ENCODE assay signal across 15 cellular contexts in genomic region chr6:130932956-130933355, GRCh38.
DNase-seq lines count a peak whose midpoint lies in the region; ATAC-seq, FAIRE-seq and TF ChIP-seq lines count a peak whose summit lies in the region.
"Had no signal": no experiment of that assay in that cellular context is flagged by ENCODE, and none has a peak within 500 bp of the region (broad histone marks: within the 10 kb centered on the region; RNA-seq: fewer than 3 reads in every experiment).

No MANE protein-coding gene starts in this region.

- H3K9ac ChIP-seq in HepG2 (ENCODE audit: insufficient read depth, low read depth, low read length), result peak overlapping the region; percentile 42

- H3K4me3 ChIP-seq in HepG2 (replicated peaks in 1 of 3; ENCODE audit: insufficient read depth in 1 of 3, low read depth in 2 of 3, low read length in 3 of 3), result peak overlapping the region in 2 of 3 experiments; percentile 34 to 47; a peak in 2 of 6 replicates
- no peak overlapping the region for H3K4me3 ChIP-seq in right lobe of liver
- no peak overlapping the region for H3K4me3 ChIP-seq in ectodermal cell (ENCODE audit: insufficient read depth, low read depth, low read length)

- H3K4me1 ChIP-seq in HepG2 (ENCODE audit: insufficient read depth, low read length) (peaks cover 67% of the 10 kb centered on the region), right lobe of liver (no peaks in the 10 kb centered on the region), ectodermal cell (ENCODE audit: control insufficient read depth, insufficient read depth, low read length) (peaks cover 10% of the 10 kb centered on the region)

- in situ Hi-C loops in HepG2 (cut with HindIII; ENCODE audit: extremely low pct_ligation_motif_present, low pct_unique_long_range_greater_than_20kb), result no loop called here

- no peaks in the 10 kb centered on the region for H4K20me1 ChIP-seq in HepG2 (ENCODE audit: insufficient read depth, low read length)

- H3K9me3 Mint-ChIP-seq in nephron (peaks cover 6% of the 10 kb centered on the region), mesothelial cell of epicardium (peaks cover 13% of the 10 kb centered on the region)
- H3K9me3 Mint-ChIP-seq in naive thymus-derived CD8-positive, alpha-beta T cell, result peaks cover 0 to 8% (median 0%) of the 10 kb centered on the region in 9 donors

- intact Hi-C loops in HepG2 (cut with micrococcal nuclease; ENCODE audit: unreplicated experiment) (loop anchor here (1.0 to 5.0 kb wide), 3 partner anchors 46 to 130 kb away; partner anchors contain the start of gene EPB41L2), right lobe of liver (cut with DNase I) (no loop called here)

- H3K27me3 ChIP-seq in HepG2 (ENCODE audit: control insufficient read depth in 1 of 2, insufficient read depth in 2 of 2, low read length in 2 of 2) (no peaks in the 10 kb centered on the region), right lobe of liver (no peaks in the 10 kb centered on the region), ectodermal cell (ENCODE audit: control insufficient read depth, insufficient read depth, low read length, poor library complexity, severe bottlenecking) (no peaks in the 10 kb centered on the region)

- H3K27me3 Mint-ChIP-seq in nephron (ENCODE audit: low read depth) (no peaks in the 10 kb centered on the region), mesothelial cell of epicardium (ENCODE audit: low read depth) (no peaks in the 10 kb centered on the region)
- H3K27me3 Mint-ChIP-seq in naive thymus-derived CD8-positive, alpha-beta T cell, result no peaks in the 10 kb centered on the region

- BruUV-seq in HepG2 (replicated peaks; lab: Mats Ljungman, UMichigan), result no TSS peak

- ATAC-seq in HepG2 (no peak), right lobe of liver (no peak)
- no peak for ATAC-seq in naive thymus-derived CD8-positive, alpha-beta T cell

- H3K9me3 ChIP-seq in HepG2 (ENCODE audit: low read length), result no peaks in the 10 kb centered on the region
- H3K9me3 ChIP-seq in right lobe of liver, result no peaks in the 10 kb centered on the region
- no peaks in the 10 kb centered on the region for H3K9me3 ChIP-seq in ectodermal cell (ENCODE audit: control insufficient read depth, low read length)

- no peak for FAIRE-seq in HepG2 (lab: Jason Lieb, UNC)
- FAIRE-seq: GM12891 had no signal

- CTCF ChIA-PET in HepG2 (lab: Yijun Ruan, JAX; ENCODE audit: low intra/inter-chr PET ratio, low total read pairs), result no interaction called here

- H3K4me3 Mint-ChIP-seq in nephron (no peak overlapping the region), mesothelial cell of epicardium (no peak overlapping the region)
- H3K4me3 Mint-ChIP-seq in naive thymus-derived CD8-positive, alpha-beta T cell, result no peak overlapping the region

- TF ChIP-seq EP300 in HepG2 (IDR thresholded peaks at IDR 0.05; ENCODE audit: low read depth in 2 of 2, low read length in 2 of 2), result no peak
- no peak for TF ChIP-seq EP300 in HepG2 (CRISPR knock-in tag; IDR thresholded peaks at IDR 0.05; ENCODE audit: borderline replicate concordance)

- peak overlapping the region; percentile 75 for H3K4me2 ChIP-seq in HepG2 (ENCODE audit: low read depth, low read length)

- WGBS in HepG2 (ENCODE audit: low lambda C conversion rate), result 65% methylated on average over 2 of the region's 2 CpGs
- WGBS in right lobe of liver (ENCODE audit: insufficient coverage, low coverage, low lambda C conversion rate, missing lambda C conversion rate), result 95% methylated on average over 2 of the region's 2 CpGs
- WGBS in ectodermal cell, 2 experiments, result 94% methylated on average over 1 of the region's 2 CpGs

- POLR2A ChIA-PET in HepG2 (lab: Yijun Ruan, JAX), result interaction anchor here (1.3 kb wide), 1 partner anchor 93 kb away, joined by 3 read pairs; no protein-coding TSS in a partner anchor
- POLR2A ChIA-PET in naive thymus-derived CD8-positive, alpha-beta T cell (lab: Charles Lee), result no interaction called here

- H3K4me1 Mint-ChIP-seq in nephron (peaks cover 34% of the 10 kb centered on the region), mesothelial cell of epicardium (peaks cover 21% of the 10 kb centered on the region)
- no peaks in the 10 kb centered on the region for H3K4me1 Mint-ChIP-seq in naive thymus-derived CD8-positive, alpha-beta T cell

- no peak for TF ChIP-seq CTCF in HepG2 (CRISPR knock-in tag; IDR thresholded peaks at IDR 0.05)
- no peak for TF ChIP-seq CTCF in right lobe of liver (IDR thresholded peaks at IDR 0.05)
- no peak for TF ChIP-seq CTCF in nephron (IDR thresholded peaks at IDR 0.05; ENCODE audit: unreplicated experiment in 3 of 3)
- TF ChIP-seq CTCF in mesothelial cell of epicardium (IDR thresholded peaks at IDR 0.05; ENCODE audit: unreplicated experiment), result no peak

- H3K27ac ChIP-seq in HepG2 (ENCODE audit: extremely low read length, insufficient read depth, low read length) (peak overlapping the region; percentile 73), right lobe of liver (no peak overlapping the region), ectodermal cell (ENCODE audit: insufficient read depth, low read depth, low read length, poor library complexity, severe bottlenecking) (peak overlapping the region; percentile 9)

- H3K36me3 Mint-ChIP-seq in nephron (ENCODE audit: low read depth) (peaks cover 11% of the 10 kb centered on the region), mesothelial cell of epicardium (no peaks in the 10 kb centered on the region)
- peaks cover 0 to 14% (median 0%) of the 10 kb centered on the region in 3 donors for H3K36me3 Mint-ChIP-seq in naive thymus-derived CD8-positive, alpha-beta T cell

- peaks cover 49% of the 10 kb centered on the region for H3K79me2 ChIP-seq in HepG2 (ENCODE audit: insufficient read depth, low read length)

- TF ChIP-seq POLR2A in HepG2 (IDR thresholded peaks at IDR 0.05; ENCODE audit: insufficient read depth in 1 of 2, low read depth in 2 of 2, low read length in 2 of 2) (no peak), right lobe of liver (IDR thresholded peaks at IDR 0.05) (no peak)

- DNase-seq in HepG2 (ENCODE audit: low spot score) (no peak), right lobe of liver (no peak), mesenteric fat pad (ENCODE audit: low spot score) (no peak), mesothelial cell of epicardium (ENCODE audit: low spot score in 2 of 2, unreplicated experiment in 2 of 2) (no peak)
- DNase-seq in activated CD4-positive, alpha-beta T cell treated with anti-CD3 and anti-CD28 coated beads, Interleukin-2, amount 50 U/mL, for 48 hours, result no peak
- DNase-seq in naive thymus-derived CD8-positive, alpha-beta T cell, result no peak
- DNase-seq: HCEC 1CT, MV-4-11, NCI-H1417 treated with DMSO at 0.1 percent for 48 hours, NCI-H2029, NCI-H510A, RPMI8226 had no signal

- H3K27ac Mint-ChIP-seq in nephron (peak overlapping the region; percentile 11 to 68 (median 25)), mesothelial cell of epicardium (no peak overlapping the region)
- H3K27ac Mint-ChIP-seq in naive thymus-derived CD8-positive, alpha-beta T cell, result no peak overlapping the region

- H2AFZ ChIP-seq in HepG2 (ENCODE audit: low read length), result no peak overlapping the region

- no peak for TF ChIP-seq RAD21 in HepG2 (CRISPR knock-in tag; IDR thresholded peaks at IDR 0.05)

- H3K36me3 ChIP-seq in HepG2 (replicated peaks in 1 of 2; ENCODE audit: control insufficient read depth in 1 of 2, insufficient read depth in 2 of 2, low read length in 2 of 2) (peaks cover 0 to 1% of the 10 kb centered on the region in 2 experiments; a peak in 1 of 5 replicates), right lobe of liver (no peaks in the 10 kb centered on the region), ectodermal cell (ENCODE audit: control insufficient read depth, insufficient read depth, low read length) (no peaks in the 10 kb centered on the region)

TF ChIP-seq in HepG2, 621 proteins besides CTCF, POLR2A, EP300 and RAD21 (continues in another document):
- TF ChIP-seq PRPF4 (IDR thresholded peaks at IDR 0.05; ENCODE audit: low read depth, low read length, poor library complexity, severe bottlenecking) (no peak), KDM5A (IDR thresholded peaks at IDR 0.05; ENCODE audit: borderline replicate concordance, low read length) (no peak), GPN1 (CRISPR knock-in tag; IDR thresholded peaks at IDR 0.05; ENCODE audit: borderline replicate concordance) (no peak), HINFP (CRISPR knock-in tag; IDR thresholded peaks at IDR 0.05; ENCODE audit: low read depth) (no peak), POGK (CRISPR knock-in tag; conservative IDR thresholded peaks at IDR 0.05) (no peak), FOXM1 (CRISPR knock-in tag; IDR thresholded peaks at IDR 0.05) (no peak), MYNN (CRISPR knock-in tag; IDR thresholded peaks at IDR 0.05; ENCODE audit: low read depth) (no peak), XBP1 (CRISPR knock-in tag; IDR thresholded peaks at IDR 0.05) (no peak), TSC22D2 (CRISPR knock-in tag; IDR thresholded peaks at IDR 0.05; ENCODE audit: borderline replicate concordance) (0 out of 2 replicates have a peak, but pooled peaks have one; percentile 35), TEAD3 (CRISPR knock-in tag; optimal IDR thresholded peaks at IDR 0.05; ENCODE audit: borderline replicate concordance) (peak; percentile 36), SYNCRIP (IDR thresholded peaks at IDR 0.05; ENCODE audit: insufficient read depth, low read depth, low read length) (no peak), EED (CRISPR knock-in tag; IDR thresholded peaks at IDR 0.05) (no peak), ZSCAN30 (CRISPR knock-in tag; IDR thresholded peaks at IDR 0.05) (no peak)

Comparison
In these comparisons a context has a peak if more than half of its experiments do, and no peak if none do; other contexts are left out.
1. H3K27ac ChIP-seq: peak in HepG2 (single experiment) and ectodermal cell (single experiment); none in right lobe of liver (0 of 3).
2. H3K4me3 ChIP-seq: peak in HepG2 (2 of 3); none in right lobe of liver (0 of 3) and ectodermal cell (single experiment).
3. H3K27ac Mint-ChIP-seq: peak in nephron (3 of 3); none in mesothelial cell of epicardium (single experiment) and naive thymus-derived CD8-positive, alpha-beta T cell (0 of 10).